Comparison of ENCODE assay signal across 25 cellular contexts in genomic region chrY:21600170-21600569, GRCh38.
"Had no signal": no experiment of that assay in that cellular context is flagged by ENCODE, and none has a peak within 500 bp of the region (broad histone marks: within the 10 kb centered on the region; RNA-seq: fewer than 3 reads in every experiment).

No MANE protein-coding gene starts in this region.

- H3K36me3 ChIP-seq: colonic mucosa, esophagus squamous epithelium, gastrocnemius medialis, left lung, lower lobe of right lung had no signal

- H3K27ac ChIP-seq: colonic mucosa, epithelial cell of prostate, esophagus squamous epithelium, gastrocnemius medialis, hepatocyte, left lung, lower lobe of right lung had no signal

- H3K9me3 ChIP-seq: colonic mucosa, esophagus squamous epithelium, gastrocnemius medialis, left lung, lower lobe of right lung, mucosa of descending colon had no signal

- DNase-seq: colonic mucosa; cortex of kidney; effector CD8-positive, alpha-beta T cell; effector memory CD8-positive, alpha-beta T cell; endodermal cell; erythroblast; esophagus squamous epithelium; foreskin fibroblast; foreskin melanocyte; gastrocnemius medialis; glutamatergic neuron; head of caudate nucleus; hypothalamus; immature natural killer cell; islet precursor cell; kidney; kidney glomerular epithelial cell; left lung; lower lobe of right lung; mesenchymal stem cell; mucosa of descending colon; naive B cell had no signal

- ATAC-seq: effector memory CD8-positive, alpha-beta T cell; esophagus mucosa; gastrocnemius medialis; left lung; lower lobe of right lung; mucosa of descending colon had no signal

- H3K4me1 ChIP-seq: colonic mucosa, esophagus squamous epithelium, gastrocnemius medialis, left lung, lower lobe of right lung had no signal

- H3K27me3 ChIP-seq: colonic mucosa, esophagus squamous epithelium, gastrocnemius medialis, hepatocyte, left lung had no signal

- H3K4me3 ChIP-seq: colonic mucosa, esophagus squamous epithelium, gastrocnemius medialis, hepatocyte, left lung, lower lobe of right lung, mucosa of descending colon had no signal
